8 cellular contexts compared by ENCODE assay signal in the genomic region with DNA sequence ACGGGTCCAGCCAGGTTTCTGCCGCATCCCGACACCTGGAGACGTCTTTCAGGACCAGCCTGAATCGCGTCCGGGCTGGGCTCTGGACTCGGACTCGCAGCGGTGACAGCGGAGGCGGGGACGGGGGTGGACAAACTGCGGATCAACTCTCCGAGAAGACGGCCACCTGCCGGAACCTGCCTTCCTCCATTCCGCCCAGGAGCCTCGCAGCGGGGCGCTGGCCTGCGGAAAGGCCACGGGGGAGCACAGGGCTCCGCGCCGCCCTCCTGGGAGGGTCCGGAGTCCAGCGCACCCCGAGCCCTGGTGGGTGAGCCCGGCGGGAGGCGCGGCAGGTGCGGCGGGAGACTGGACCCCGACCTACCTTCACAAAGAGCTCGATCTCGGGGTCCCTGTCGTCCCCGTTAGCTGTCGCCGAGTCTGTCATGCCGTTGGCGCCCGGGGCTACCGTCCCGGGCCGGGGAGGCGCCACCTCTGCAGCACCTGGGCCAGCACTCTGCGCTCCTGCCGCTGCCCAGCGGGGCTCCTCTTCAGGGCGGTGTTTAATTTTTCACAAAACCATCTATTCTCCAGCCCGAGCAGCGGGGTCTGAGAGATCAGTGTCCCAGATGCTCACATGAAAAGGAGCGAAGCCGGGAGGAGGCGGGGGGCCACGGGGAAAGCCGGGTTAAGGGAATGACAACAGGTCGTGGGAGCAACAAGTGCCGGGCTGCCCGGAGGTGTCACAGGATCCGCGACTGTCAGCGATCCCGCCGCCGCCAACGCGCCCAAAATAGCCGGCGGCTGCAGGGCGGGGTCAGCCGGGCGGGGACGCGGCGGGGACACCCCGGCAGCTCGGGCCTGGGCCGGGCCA. TPM values are rescaled to one million over a fixed set of nuclear protein-coding genes. Genes with fewer than 3 reads are reported as not detected.
A peak's percentile ranks its signal among the peaks of the same experiment; 100 is the strongest.
DNase-seq lines count a peak whose midpoint lies in the region; ATAC-seq and TF ChIP-seq lines count a peak whose summit lies in the region.

A gene (minus strand): TSS at position 742 of the 850 bp plus-strand sequence. CDS start 318 bp downstream, at position 424.

- no peak for TF ChIP-seq CTCF in upper lobe of left lung (IDR thresholded peaks at IDR 0.05)

- peak within 1 kb of the TSS; percentile 77 for H3K4me3 ChIP-seq in effector memory CD4-positive, alpha-beta T cell (ENCODE audit: insufficient read depth, low read depth, low read length, poor library complexity, severe bottlenecking)
- H3K4me3 ChIP-seq in muscle layer of colon (ENCODE audit: low read depth in 1 of 2, low read length in 2 of 2) (peak within 1 kb of the TSS; percentile 50), upper lobe of left lung (peak within 1 kb of the TSS; percentile 53 to 78 (median 57))

- no peak for TF ChIP-seq EP300 in upper lobe of left lung (IDR thresholded peaks at IDR 0.05)

- peak within 1 kb of the TSS; percentile 62 for H3K27ac ChIP-seq in effector memory CD4-positive, alpha-beta T cell (ENCODE audit: insufficient read depth, low read length, poor library complexity, severe bottlenecking)
- H3K27ac ChIP-seq in muscle layer of colon (ENCODE audit: low read depth, low read length) = no peak within 1 kb of the TSS
- H3K27ac ChIP-seq in upper lobe of left lung = peak within 1 kb of the TSS; percentile 85 to 93 (median 90)

- no peaks in the 10 kb centered on the region for H3K9me3 ChIP-seq in effector memory CD4-positive, alpha-beta T cell (ENCODE audit: control insufficient read depth, low read length)
- no peaks in the 10 kb centered on the region for H3K9me3 ChIP-seq in muscle layer of colon (ENCODE audit: low read length)
- H3K9me3 ChIP-seq in upper lobe of left lung = no peaks in the 10 kb centered on the region

- no peaks in the 10 kb centered on the region for H3K27me3 ChIP-seq in effector memory CD4-positive, alpha-beta T cell (replicated peaks; ENCODE audit: control insufficient read depth, insufficient read depth, low read length, poor library complexity, severe bottlenecking)
- peaks cover 11 to 22% of the 10 kb centered on the region in 2 donors for H3K27me3 ChIP-seq in muscle layer of colon (ENCODE audit: control insufficient read depth in 1 of 2, insufficient read depth in 2 of 2, low read length in 2 of 2)
- peaks cover 0 to 8% (median 3%) of the 10 kb centered on the region in 4 donors for H3K27me3 ChIP-seq in upper lobe of left lung

- TF ChIP-seq POLR2A in upper lobe of left lung (IDR thresholded peaks at IDR 0.05) = peak in 2 of 4 donors; percentile 28 to 59

- H3K36me3 ChIP-seq in effector memory CD4-positive, alpha-beta T cell (ENCODE audit: control insufficient read depth, insufficient read depth, low read length) = no peaks in the 10 kb centered on the region
- H3K36me3 ChIP-seq in muscle layer of colon (ENCODE audit: insufficient read depth, low read length) (no peaks in the 10 kb centered on the region), upper lobe of left lung (no peaks in the 10 kb centered on the region)

- peaks cover 41% of the 10 kb centered on the region for H3K4me1 ChIP-seq in effector memory CD4-positive, alpha-beta T cell (ENCODE audit: control insufficient read depth, insufficient read depth, low read length, poor library complexity, severe bottlenecking)
- no peaks in the 10 kb centered on the region for H3K4me1 ChIP-seq in muscle layer of colon (ENCODE audit: insufficient read depth, low read length)
- H3K4me1 ChIP-seq in upper lobe of left lung = peaks cover 11 to 30% (median 17%) of the 10 kb centered on the region in 4 donors

- DNase-seq in HT-29 (ENCODE audit: low spot score) (peak; percentile 35), upper lobe of left lung (peak; percentile 52 to 90), HK-2 (ENCODE audit: unreplicated experiment) (no peak), hippocampal formation (lab: John Stamatoyannopoulos, UW) (no peak)
- DNase-seq in activated CD4-positive, alpha-beta T cell treated with anti-CD3 and anti-CD28 coated beads for 48 hours = peak; percentile 30
- DNase-seq in effector memory CD4-positive, alpha-beta T cell = no peak

- WGBS in upper lobe of left lung, 2 donors = 0 to 1% methylated on average over 14 to 55 of the region's 82 CpGs

- no peak within 1 kb of the TSS for H3K9ac ChIP-seq in muscle layer of colon (ENCODE audit: low read length)

- ATAC-seq in upper lobe of left lung (ENCODE audit: low FRiP score in 2 of 2) (peak; percentile 62 to 65), GM18870 (IDR thresholded peaks at IDR 0.05; ENCODE audit: unreplicated experiment) (no peak)

RNA-seq across cellular contexts. Expression of the gene that starts here (rescaled TPM):
- 4.0 and 7.4 TPM in 2 replicates for total RNA-seq in HT-29 (2014; rRNA removed; shearing (Covaris generic))
- total RNA-seq in upper lobe of left lung = 100 to 1,000 TPM; 110 to 197 (median 138) TPM

Comparison
In these comparisons a context has a peak if more than half of its experiments do, and no peak if none do; other contexts are left out.
1. RNA of the gene that starts here (total RNA-seq): 110 to 197 TPM in upper lobe of left lung; 4.0 to 7.4 TPM in HT-29; every median in the first group is over 10 times any median in the second.
2. DNase-seq: peak in HT-29 (single experiment), activated CD4-positive, alpha-beta T cell treated with anti-CD3 and anti-CD28 coated beads for 48 hours (single experiment) and upper lobe of left lung (2 of 2); none in effector memory CD4-positive, alpha-beta T cell (0 of 3), HK-2 (single experiment) and hippocampal formation (0 of 2).
3. Peak in every context shown above with its lines, with median percentiles within 50 percentile points of each other: H3K4me3 ChIP-seq.